19 cellular contexts compared by ENCODE assay signal in the genomic region with DNA sequence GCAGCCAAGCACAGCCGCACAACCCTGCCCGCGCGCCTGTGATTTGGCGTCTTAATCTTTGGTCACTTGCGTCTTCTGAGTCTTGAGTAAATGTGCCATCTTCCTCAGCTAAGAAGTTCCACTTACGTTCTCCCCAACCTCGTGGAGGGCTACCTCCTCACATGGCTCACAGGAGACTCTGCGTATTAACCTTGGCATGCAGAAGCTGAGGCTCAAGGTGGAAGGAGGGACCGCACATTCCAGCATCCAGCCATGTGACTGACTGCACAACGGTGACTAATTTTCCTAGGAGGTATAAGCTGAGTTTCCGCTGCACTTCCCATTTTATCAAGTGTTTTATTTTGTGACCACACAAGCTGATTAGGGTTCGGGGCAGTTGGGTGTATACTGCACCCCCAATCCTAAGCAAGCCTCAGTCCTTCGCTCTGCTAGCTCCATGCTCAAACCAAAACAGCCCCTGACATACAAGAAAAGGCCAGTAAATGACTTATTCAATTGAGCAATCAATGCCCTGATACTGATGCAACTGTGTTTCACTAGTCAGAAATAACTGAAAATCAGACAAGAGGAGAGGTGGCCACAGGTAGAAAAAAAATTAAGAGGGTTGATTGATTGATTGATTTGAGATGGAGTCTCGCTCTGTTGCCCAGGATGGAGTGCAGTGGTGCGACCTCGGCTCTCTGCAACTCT. TPM values are rescaled to one million over a fixed set of nuclear protein-coding genes. Genes with fewer than 3 reads are reported as not detected.
A peak's percentile ranks its signal among the peaks of the same experiment; 100 is the strongest.
DNase-seq lines count a peak whose midpoint lies in the region; ATAC-seq and TF ChIP-seq lines count a peak whose summit lies in the region.
"Had no signal": no experiment of that assay in that cellular context is flagged by ENCODE, and none has a peak within 500 bp of the region (broad histone marks: within the 10 kb centered on the region; RNA-seq: fewer than 3 reads in every experiment).

No MANE protein-coding gene starts in this region.

- H2AFZ ChIP-seq in mesenchymal stem cell (ENCODE audit: low read depth, low read length), result no peak overlapping the region
- H2AFZ ChIP-seq: parathyroid adenoma, PC-9 had no signal

- DNase-seq in Caki2 (ENCODE audit: low read depth) (peak; percentile 81), NOMO-1 (lab: John Stamatoyannopoulos, UW; ENCODE audit: unreplicated experiment in 2 of 2) (peak; percentile 44 to 55), brain microvascular endothelial cell (peak; percentile 55), mesenteric fat pad (ENCODE audit: low spot score) (peak; percentile 20), mesenchymal stem cell (no peak), DMS53 (lab: John Stamatoyannopoulos, UW) (no peak)
- no peak for DNase-seq in stimulated activated effector memory CD8-positive, alpha-beta T cell treated with anti-CD3 and anti-CD28 coated beads, Interleukin-12 subunit alpha, Interleukin-12 subunit beta, amount 100 ng/mL, for 72 hours (ENCODE audit: low spot score in 2 of 2)
- DNase-seq: activated CD8-positive, alpha-beta T cell treated with anti-CD3 and anti-CD28 coated beads for 36 hours; adrenal gland; Calu3; erythroblast; Kasumi-1; kidney; NCI-H1694; PC-9; stimulated activated naive CD8-positive, alpha-beta T cell treated with anti-CD3 and anti-CD28 coated beads, Interleukin-15, Interleukin-2, amounts not matched to agents 100 U/mL and 50 U/mL, for 24 hours had no signal

- H3K9ac ChIP-seq in mesenchymal stem cell (ENCODE audit: low read length), result no peak overlapping the region
- H3K9ac ChIP-seq: parathyroid adenoma had no signal

- no peak overlapping the region for H3K14ac ChIP-seq in mesenchymal stem cell (ENCODE audit: low read length in 2 of 2)

- H3K9me3 ChIP-seq in mesenchymal stem cell (ENCODE audit: control insufficient read depth, low read length), result no peaks in the 10 kb centered on the region
- H3K9me3 ChIP-seq: adrenal gland had no signal

- H3K27me3 ChIP-seq in brain microvascular endothelial cell (replicated peaks) (no peaks in the 10 kb centered on the region), mesenchymal stem cell (ENCODE audit: control insufficient read depth in 1 of 2, insufficient read depth in 1 of 2, low read length in 2 of 2) (no peaks in the 10 kb centered on the region)
- H3K27me3 ChIP-seq: adrenal gland had no signal

- no peak overlapping the region for H2BK12ac ChIP-seq in mesenchymal stem cell (ENCODE audit: low read length in 2 of 2)

- no peak overlapping the region for H2AK5ac ChIP-seq in mesenchymal stem cell (ENCODE audit: low read length, severe bottlenecking)

- H3K27ac ChIP-seq in brain microvascular endothelial cell (no peak overlapping the region), mesenchymal stem cell (ENCODE audit: low read length, poor library complexity, severe bottlenecking) (no peak overlapping the region)
- H3K27ac ChIP-seq: adrenal gland, parathyroid adenoma, PC-9 had no signal

- H3K23ac ChIP-seq in mesenchymal stem cell (ENCODE audit: low read length in 2 of 2), result no peak overlapping the region

- no peak overlapping the region for H4K91ac ChIP-seq in mesenchymal stem cell (ENCODE audit: low read length)

- no peaks in the 10 kb centered on the region for H3K4me1 Mint-ChIP-seq in stimulated activated effector memory CD8-positive, alpha-beta T cell treated with anti-CD3 and anti-CD28 coated beads, Interleukin-12 subunit alpha, Interleukin-12 subunit beta, amount 100 ng/mL, for 72 hours

- no peak overlapping the region for H2BK5ac ChIP-seq in mesenchymal stem cell (ENCODE audit: low read depth, low read length, poor library complexity, severe bottlenecking)

- H3K4me3 Mint-ChIP-seq in stimulated activated effector memory CD8-positive, alpha-beta T cell treated with anti-CD3 and anti-CD28 coated beads, Interleukin-12 subunit alpha, Interleukin-12 subunit beta, amount 100 ng/mL, for 72 hours, result no peak overlapping the region
- H3K4me3 Mint-ChIP-seq: activated CD8-positive, alpha-beta T cell treated with anti-CD3 and anti-CD28 coated beads for 36 hours; activated T-helper 1 cell treated with anti-CD3 and anti-CD28 coated beads, Interleukin-12 subunit alpha, Interleukin-12 subunit beta, Interleukin-2, Interleukin-4 antibody, amounts not matched to agents 30 ng/mL and 10 ng/mL and 1 ng/mL, durations not matched to agents 14 hours and 24 hours and 36 hours had no signal

- no peak overlapping the region for H3K27ac Mint-ChIP-seq in stimulated activated effector memory CD8-positive, alpha-beta T cell treated with anti-CD3 and anti-CD28 coated beads, Interleukin-12 subunit alpha, Interleukin-12 subunit beta, amount 100 ng/mL, for 72 hours
- H3K27ac Mint-ChIP-seq: activated CD8-positive, alpha-beta T cell treated with anti-CD3 and anti-CD28 coated beads for 36 hours; activated T-helper 1 cell treated with anti-CD3 and anti-CD28 coated beads, Interleukin-12 subunit alpha, Interleukin-12 subunit beta, Interleukin-2, Interleukin-4 antibody, amounts not matched to agents 30 ng/mL and 10 ng/mL and 1 ng/mL, durations not matched to agents 14 hours and 24 hours and 36 hours had no signal

- H3K18ac ChIP-seq in mesenchymal stem cell (ENCODE audit: low read depth in 1 of 2, low read length in 2 of 2), result no peak overlapping the region

- no peaks in the 10 kb centered on the region for H3K9me3 Mint-ChIP-seq in stimulated activated effector memory CD8-positive, alpha-beta T cell treated with anti-CD3 and anti-CD28 coated beads, Interleukin-12 subunit alpha, Interleukin-12 subunit beta, amount 100 ng/mL, for 72 hours
- H3K9me3 Mint-ChIP-seq: activated CD8-positive, alpha-beta T cell treated with anti-CD3 and anti-CD28 coated beads for 36 hours; activated T-helper 1 cell treated with anti-CD3 and anti-CD28 coated beads, Interleukin-12 subunit alpha, Interleukin-12 subunit beta, Interleukin-2, Interleukin-4 antibody, amounts not matched to agents 30 ng/mL and 10 ng/mL and 1 ng/mL, durations not matched to agents 14 hours and 24 hours and 36 hours had no signal

- H3K36me3 Mint-ChIP-seq in stimulated activated effector memory CD8-positive, alpha-beta T cell treated with anti-CD3 and anti-CD28 coated beads, Interleukin-12 subunit alpha, Interleukin-12 subunit beta, amount 100 ng/mL, for 72 hours, result no peaks in the 10 kb centered on the region

- no peak overlapping the region for H3K4ac ChIP-seq in mesenchymal stem cell (ENCODE audit: low read depth in 1 of 2, low read length in 2 of 2)

- H3K79me1 ChIP-seq in mesenchymal stem cell (replicated peaks; ENCODE audit: low read length, poor library complexity, severe bottlenecking), result peaks cover 20% of the 10 kb centered on the region

- H2BK15ac ChIP-seq in mesenchymal stem cell (ENCODE audit: low read depth, poor library complexity, severe bottlenecking), result no peak overlapping the region

- H2BK120ac ChIP-seq in mesenchymal stem cell (ENCODE audit: low read depth, low read length), result no peak overlapping the region

- H3K4me3 ChIP-seq in brain microvascular endothelial cell (ENCODE audit: low read depth, low read length), result peak overlapping the region; percentile 15
- no peak overlapping the region for H3K4me3 ChIP-seq in mesenchymal stem cell (ENCODE audit: insufficient read depth in 1 of 2, low read depth in 1 of 2, low read length in 2 of 2)
- H3K4me3 ChIP-seq: adrenal gland, PC-9 had no signal

- WGBS in mesenchymal stem cell, result 97% methylated on average over 17 of the region's 17 CpGs

- H3K4me1 ChIP-seq in mesenchymal stem cell (ENCODE audit: control insufficient read depth, insufficient read depth, low read depth, low read length), result peaks cover 11% of the 10 kb centered on the region
- H3K4me1 ChIP-seq: adrenal gland had no signal

- H3K36me3 ChIP-seq in brain microvascular endothelial cell (replicated peaks) (no peaks in the 10 kb centered on the region), mesenchymal stem cell (ENCODE audit: control insufficient read depth in 1 of 2, insufficient read depth in 2 of 2, low read depth in 1 of 2, low read length in 2 of 2) (peaks cover 0 to 5% of the 10 kb centered on the region in 2 experiments)
- H3K36me3 ChIP-seq: adrenal gland had no signal

- TF ChIP-seq CTCF in brain microvascular endothelial cell (IDR thresholded peaks at IDR 0.05; ENCODE audit: low read depth, low read length, missing control alignments), result no peak

- in situ Hi-C loops in Caki2 (cut with HindIII; ENCODE audit: low pct_unique_long_range_greater_than_20kb, low sequenced_read_pairs), result no loop called here
- in situ Hi-C loops in brain microvascular endothelial cell (cut with HindIII; ENCODE audit: low pct_ligation_motif_present, low sequenced_read_pairs), result no loop called here

- H4K8ac ChIP-seq in mesenchymal stem cell (ENCODE audit: low read length), result no peak overlapping the region

- no peak for ATAC-seq in stimulated activated effector memory CD8-positive, alpha-beta T cell treated with anti-CD3 and anti-CD28 coated beads, Interleukin-12 subunit alpha, Interleukin-12 subunit beta, amount 100 ng/mL, for 72 hours
- ATAC-seq in HG02938 (IDR thresholded peaks at IDR 0.05; ENCODE audit: unreplicated experiment), result no peak
- ATAC-seq: activated CD8-positive, alpha-beta T cell treated with anti-CD3 and anti-CD28 coated beads for 36 hours; stimulated activated naive CD8-positive, alpha-beta T cell treated with anti-CD3 and anti-CD28 coated beads, Interleukin-15, Interleukin-2, amounts not matched to agents 100 U/mL and 50 U/mL, for 24 hours had no signal

- H3K4me2 ChIP-seq in mesenchymal stem cell (ENCODE audit: low read length, poor library complexity, severe bottlenecking), result no peak overlapping the region
- H3K4me2 ChIP-seq: PC-9 had no signal

RNA-seq across cellular contexts. Expression of a gene that starts 7.0 kb away (rescaled TPM):
- total RNA-seq in Caki2 (2014; rRNA removed; shearing (Covaris generic); ENCODE audit: low replicate concordance), result 2.3 and 2.6 TPM in 2 replicates
- total RNA-seq in mesenteric fat pad, result 3.4 TPM
- polyA plus RNA-seq in mesenchymal stem cell (2013, experiment 1 of 2), result 1.3 TPM
- polyA plus RNA-seq in mesenchymal stem cell (2013, experiment 2 of 2), result 1.4 TPM

Comparison
In these comparisons a context has a peak if more than half of its experiments do, and no peak if none do; other contexts are left out.
1. DNase-seq: peak in Caki2 (single experiment), NOMO-1 (2 of 2), brain microvascular endothelial cell (single experiment) and mesenteric fat pad (single experiment); none in mesenchymal stem cell (single experiment), stimulated activated effector memory CD8-positive, alpha-beta T cell treated with anti-CD3 and anti-CD28 coated beads, Interleukin-12 subunit alpha, Interleukin-12 subunit beta, amount 100 ng/mL, for 72 hours (0 of 2) and DMS53 (single experiment).